8 cellular contexts compared by ENCODE assay signal in the genomic region with DNA sequence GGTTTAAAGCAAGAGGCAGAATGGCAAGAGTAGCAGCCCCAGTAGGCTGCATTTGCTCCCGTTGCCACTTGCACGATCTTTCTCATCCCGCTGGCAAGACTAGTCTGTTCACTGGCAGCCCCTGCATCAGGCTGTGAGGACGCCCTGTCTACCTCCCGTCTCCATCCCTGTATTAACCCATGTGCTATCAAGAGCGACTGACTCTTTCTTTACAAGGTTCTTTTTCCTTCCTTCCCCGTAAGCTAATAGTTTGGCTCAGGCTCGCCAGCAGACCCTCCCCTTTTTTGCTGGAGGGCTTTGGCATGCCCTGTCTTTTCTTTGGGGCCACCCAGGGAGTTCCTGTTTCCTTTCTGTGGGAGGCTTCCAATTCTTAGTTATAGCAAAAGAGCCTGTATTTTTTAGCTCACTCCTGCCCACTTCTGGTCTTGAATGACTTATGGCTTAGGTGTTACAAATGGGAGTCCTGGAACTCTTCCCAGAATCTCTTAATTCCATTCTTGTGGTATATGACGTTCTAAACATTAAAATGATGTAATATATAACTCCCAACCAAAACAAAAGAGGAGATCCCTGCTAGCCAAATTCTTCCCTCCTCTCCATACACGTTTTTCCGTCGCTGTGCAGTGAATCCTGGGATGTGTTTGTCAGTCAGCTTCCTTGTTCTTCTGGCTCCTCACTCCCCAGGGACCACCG.
DNase-seq lines count a peak whose midpoint lies in the region; ATAC-seq and TF ChIP-seq lines count a peak whose summit lies in the region.

No MANE protein-coding gene starts in this region.

- ATAC-seq in thoracic aorta (ENCODE audit: insufficient number of reproducible peaks, low FRiP score, low read depth) (no peak), HG03378 (IDR thresholded peaks at IDR 0.05; ENCODE audit: unreplicated experiment) (no peak), GM19467 (IDR thresholded peaks at IDR 0.05; ENCODE audit: unreplicated experiment) (no peak)

- H3K27me3 Mint-ChIP-seq in immature natural killer cell (ENCODE audit: low read depth in 3 of 3) = peaks cover 20 to 62% (median 49%) of the 10 kb centered on the region in 3 donors

- H3K4me3 ChIP-seq in adipocyte (ENCODE audit: low read length) = peak overlapping the region; percentile 49
- H3K4me3 ChIP-seq in thoracic aorta = peak overlapping the region; percentile 53

- H3K4me3 Mint-ChIP-seq in immature natural killer cell = peak overlapping the region; percentile 72 to 82 (median 80)

- H3K27ac ChIP-seq in thoracic aorta = peak overlapping the region in 1 of 2 donors; percentile 26

- no peaks in the 10 kb centered on the region for H3K9me3 Mint-ChIP-seq in immature natural killer cell

- H3K9me3 ChIP-seq in ES-I3 (ENCODE audit: control insufficient read depth, insufficient read depth, low read length) (no peaks in the 10 kb centered on the region), adipocyte (ENCODE audit: control insufficient read depth, low read length) (peaks cover under 1% of the 10 kb centered on the region), thoracic aorta (no peaks in the 10 kb centered on the region)

- no peak for TF ChIP-seq CTCF in thoracic aorta (IDR thresholded peaks at IDR 0.05)

- peak; percentile 44 for DNase-seq in NCI-H1105 treated with DMSO at 0.1 percent for 48 hours (lab: John Stamatoyannopoulos, UW)
- peak; percentile 90 for DNase-seq in adipocyte (ENCODE audit: low read depth)
- DNase-seq in immature natural killer cell = no peak
- no peak for DNase-seq in thoracic aorta (ENCODE audit: low spot score)
- DNase-seq in HuH-7.5 (ENCODE audit: low spot score) = no peak

- H3K36me3 ChIP-seq in ES-I3 (ENCODE audit: insufficient read depth, low read length) = no peaks in the 10 kb centered on the region
- no peaks in the 10 kb centered on the region for H3K36me3 ChIP-seq in adipocyte (ENCODE audit: control insufficient read depth, insufficient read depth, low read length, severe bottlenecking)
- H3K36me3 ChIP-seq in thoracic aorta = no peaks in the 10 kb centered on the region

- H3K9ac ChIP-seq in ES-I3 (ENCODE audit: low read depth, low read length) (peak overlapping the region; percentile 5; the same call in 1 of the 2 replicates), adipocyte (ENCODE audit: low read length) (peak overlapping the region; percentile 87)

- H3K4me1 ChIP-seq in ES-I3 (ENCODE audit: insufficient read depth, low read length) = peaks cover 44% of the 10 kb centered on the region
- peaks cover 79% of the 10 kb centered on the region for H3K4me1 ChIP-seq in adipocyte (ENCODE audit: control insufficient read depth, insufficient read depth, low read length)
- H3K4me1 ChIP-seq in thoracic aorta (ENCODE audit: control insufficient read depth in 1 of 2, low read depth in 2 of 2) = peaks cover 28 to 38% of the 10 kb centered on the region in 2 donors

- H3K36me3 Mint-ChIP-seq in immature natural killer cell = peaks cover 23 to 32% (median 27%) of the 10 kb centered on the region in 3 donors

- peaks cover 81 to 97% of the 10 kb centered on the region in 2 donors for H3K4me1 Mint-ChIP-seq in immature natural killer cell

- H3K27me3 ChIP-seq in adipocyte (replicated peaks; ENCODE audit: control insufficient read depth, insufficient read depth, low read length) = no peaks in the 10 kb centered on the region
- H3K27me3 ChIP-seq in thoracic aorta (replicated peaks; ENCODE audit: insufficient read depth) = no peaks in the 10 kb centered on the region

- H3K27ac Mint-ChIP-seq in immature natural killer cell = peak overlapping the region in 5 of 6 donors; percentile 91 to 97 (median 95)

Comparison
In these comparisons a context has a peak if more than half of its experiments do, and no peak if none do; other contexts are left out.
1. DNase-seq: peak in NCI-H1105 treated with DMSO at 0.1 percent for 48 hours (single experiment) and adipocyte (single experiment); none in immature natural killer cell (0 of 3), thoracic aorta (single experiment) and HuH-7.5 (single experiment).